ENCODE assay signal across 8 cellular contexts in the genomic region with DNA sequence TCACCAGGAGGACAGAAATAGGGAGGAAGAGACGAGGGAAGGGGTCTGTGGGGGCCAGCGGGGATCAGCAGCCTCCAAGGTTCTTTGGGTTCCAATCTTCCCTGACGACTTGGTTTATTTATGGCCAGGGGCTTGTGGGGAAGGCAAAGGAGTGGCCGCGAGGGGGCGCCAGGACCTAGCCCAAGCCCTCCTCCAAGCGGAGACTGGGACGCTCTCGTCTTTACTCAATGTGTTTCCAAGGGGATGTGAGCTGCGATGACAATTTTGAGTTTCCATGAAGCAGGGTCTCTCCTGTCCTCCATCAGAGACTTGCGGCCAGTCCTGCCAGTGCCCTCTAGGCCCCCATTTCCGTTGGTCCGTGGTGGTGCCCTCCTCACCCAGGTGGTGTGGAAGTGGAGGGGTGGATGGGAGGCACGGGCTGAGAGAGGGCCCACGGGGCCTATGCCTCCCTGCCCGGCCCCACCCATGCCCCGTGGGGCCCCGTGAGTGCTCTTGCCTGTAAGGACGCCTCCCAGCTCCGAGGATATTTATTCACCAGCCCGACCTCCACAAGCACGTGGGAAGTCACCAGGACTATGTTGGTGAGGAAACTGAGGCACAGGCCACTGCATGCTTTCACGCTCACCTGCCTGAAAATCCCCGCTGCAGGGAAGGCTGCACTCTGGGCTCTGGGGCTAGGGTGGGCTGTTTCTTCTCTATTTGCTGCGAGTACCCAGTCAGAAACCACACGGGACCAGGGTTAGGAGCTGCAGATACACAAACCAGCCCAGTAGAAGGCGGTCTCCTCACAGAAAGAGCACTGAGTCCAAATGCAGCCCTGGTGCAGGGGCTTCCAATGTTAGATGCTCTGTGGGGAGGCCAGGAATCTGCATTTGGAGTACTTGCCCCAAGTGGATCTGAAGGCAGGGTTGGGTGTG. TPM values are rescaled to one million over a fixed set of nuclear protein-coding genes. Genes with fewer than 3 reads are reported as not detected.
DNase-seq lines count a peak whose midpoint lies in the region; ATAC-seq, FAIRE-seq and TF ChIP-seq lines count a peak whose summit lies in the region.

No MANE protein-coding gene starts in this region.

- ATAC-seq in GM19023 (IDR thresholded peaks at IDR 0.05; ENCODE audit: unreplicated experiment) = no peak
- no peak for ATAC-seq in HG03520 (IDR thresholded peaks at IDR 0.05; ENCODE audit: unreplicated experiment)

- H3K4me3 ChIP-seq in GM12864 (ENCODE audit: low read depth, low read length) = no peak overlapping the region
- no peak overlapping the region for H3K4me3 ChIP-seq in hepatocyte
- H3K4me3 ChIP-seq in small intestine (ENCODE audit: low read depth in 1 of 2, low read length in 2 of 2) = no peak overlapping the region

- H3K4me1 ChIP-seq in hepatocyte (ENCODE audit: insufficient read depth) = peaks cover 4% of the 10 kb centered on the region
- no peaks in the 10 kb centered on the region for H3K4me1 ChIP-seq in small intestine (ENCODE audit: control insufficient read depth in 2 of 2, insufficient read depth in 1 of 2, low read depth in 1 of 2, low read length in 1 of 2)

- no peaks in the 10 kb centered on the region for H3K27me3 ChIP-seq in hepatocyte
- H3K27me3 ChIP-seq in small intestine (ENCODE audit: control insufficient read depth in 2 of 2, insufficient read depth in 2 of 2, low read length in 2 of 2) = peaks cover 0 to 3% of the 10 kb centered on the region in 2 donors

- peak; percentile 84 for TF ChIP-seq CTCF in GM12864 (IDR thresholded peaks at IDR 0.05; ENCODE audit: low read depth, low read length, missing control alignments)
- peak; percentile 96 for TF ChIP-seq CTCF in hepatocyte (IDR thresholded peaks at IDR 0.05; ENCODE audit: poor library complexity)

- no peaks in the 10 kb centered on the region for H3K9me3 ChIP-seq in hepatocyte (ENCODE audit: low read depth)
- H3K9me3 ChIP-seq in small intestine (ENCODE audit: control insufficient read depth, low read depth) = no peaks in the 10 kb centered on the region

- H3K36me3 ChIP-seq in hepatocyte (replicated peaks; ENCODE audit: insufficient read depth, low read depth) (no peaks in the 10 kb centered on the region), small intestine (ENCODE audit: control insufficient read depth in 2 of 2, insufficient read depth in 2 of 2, low read length in 2 of 2) (no peaks in the 10 kb centered on the region)

- DNase-seq in GM12864 (ENCODE audit: low read depth) (peak; percentile 7), NCI-H146 (lab: John Stamatoyannopoulos, UW) (peak; percentile 79), T-helper 1 cell (peak in 4 of 5 donors; percentile 30 to 56 (median 40)), anterior cingulate cortex (lab: John Stamatoyannopoulos, UW) (peak in 52 of 58 donors; percentile 7 to 85 (median 42)), hepatocyte (ENCODE audit: low spot score) (peak; percentile 94), small intestine (peak; percentile 60)

- H2AFZ ChIP-seq in hepatocyte = no peak overlapping the region

- no peak overlapping the region for H3K4me2 ChIP-seq in hepatocyte

- H3K79me2 ChIP-seq in hepatocyte = no peaks in the 10 kb centered on the region

- H3K9me2 ChIP-seq in hepatocyte (replicated peaks; ENCODE audit: insufficient read depth) = no peaks in the 10 kb centered on the region

- 35% methylated on average over 25 of the region's 27 CpGs for WGBS in hepatocyte (ENCODE audit: low lambda C conversion rate, missing lambda C conversion rate)
- WGBS in small intestine, 3 donors = 22 to 28% (median 25%) methylated on average over 27 of the region's 27 CpGs

- H3K27ac ChIP-seq in hepatocyte = no peak overlapping the region
- no peak overlapping the region for H3K27ac ChIP-seq in small intestine (ENCODE audit: low read depth in 1 of 2, low read length in 1 of 2)

- H4K20me1 ChIP-seq in hepatocyte (ENCODE audit: insufficient read depth, poor library complexity, severe bottlenecking) = no peaks in the 10 kb centered on the region

- no peak for FAIRE-seq in small intestine (lab: Jason Lieb, UNC)

RNA-seq across cellular contexts. Expression of gene DMRTB1, which starts 26.5 kb away (rescaled TPM):
- not detected in 2 replicates for total RNA-seq in hepatocyte
- polyA plus RNA-seq in hepatocyte (not detected in 2 replicates), small intestine (not detected)

Comparison
In these comparisons a context has a peak if more than half of its experiments do, and no peak if none do; other contexts are left out.
1. DNase-seq: peak in every context shown above with its lines; median percentile 94 in hepatocyte; 79 in NCI-H146; 60 in small intestine; 42 in anterior cingulate cortex; 40 in T-helper 1 cell; 7 in GM12864.